In genomic region chr1:161020573-161021167, GRCh38 we compare ENCODE assay signal across 1 cellular context.
A peak's percentile ranks its signal among the peaks of the same experiment; 100 is the strongest.
TF ChIP-seq lines count a peak whose summit lies in the region.

TSS of gene F11R (minus strand) at chr1:161021152. CDS start at chr1:161021073, 79 bp downstream.

TF ChIP-seq in HepG2, 621 proteins besides CTCF, POLR2A, EP300 and RAD21 (continued from another document and continues in another):
- TF ChIP-seq ZUFSP (CRISPR knock-in tag; IDR thresholded peaks at IDR 0.05; ENCODE audit: borderline replicate concordance), result no peak
- TF ChIP-seq ZBTB49 (CRISPR knock-in tag; IDR thresholded peaks at IDR 0.05; ENCODE audit: borderline replicate concordance), result no peak
- TF ChIP-seq RFXAP (CRISPR knock-in tag; IDR thresholded peaks at IDR 0.05; ENCODE audit: borderline replicate concordance), result no peak
- peak; percentile 64; the same call in 1 of the 2 replicates for TF ChIP-seq MEIS2 (CRISPR knock-in tag; IDR thresholded peaks at IDR 0.05)
- TF ChIP-seq SP4 (CRISPR knock-in tag; IDR thresholded peaks at IDR 0.05), result peak; percentile 84
- no peak for TF ChIP-seq RFXANK (CRISPR knock-in tag; IDR thresholded peaks at IDR 0.05)
- 0 out of 2 replicates have a peak, but pooled peaks have one; percentile 50 for TF ChIP-seq ZNF589 (CRISPR knock-in tag; conservative IDR thresholded peaks at IDR 0.05)
- 0 out of 2 replicates have a peak, but pooled peaks have one; percentile 14 for TF ChIP-seq ZNF333 (CRISPR knock-in tag; IDR thresholded peaks at IDR 0.05; ENCODE audit: borderline replicate concordance)
- TF ChIP-seq SP5 (CRISPR knock-in tag; IDR thresholded peaks at IDR 0.05; ENCODE audit: borderline replicate concordance, low read depth), result peak; percentile 8; the same call in 1 of the 2 replicates
- no peak for TF ChIP-seq PCBP2 (optimal IDR thresholded peaks at IDR 0.05; ENCODE audit: low read depth, low read length, poor library complexity, severe bottlenecking)
- TF ChIP-seq HOXA9 (CRISPR knock-in tag; IDR thresholded peaks at IDR 0.05; ENCODE audit: borderline replicate concordance), result no peak
- TF ChIP-seq CREM (IDR thresholded peaks at IDR 0.05), result no peak
- TF ChIP-seq CREM (CRISPR knock-in tag; IDR thresholded peaks at IDR 0.05), result no peak
- no peak for TF ChIP-seq ZFP62 (CRISPR knock-in tag; IDR thresholded peaks at IDR 0.05)
- TF ChIP-seq TRIM24 (CRISPR knock-in tag; IDR thresholded peaks at IDR 0.05), result no peak
- 0 out of 2 replicates have a peak, but pooled peaks have one; percentile 64 for TF ChIP-seq PCBP1 (IDR thresholded peaks at IDR 0.05; ENCODE audit: borderline replicate concordance, low read depth, low read length)
- TF ChIP-seq RXRA (CRISPR knock-in tag; IDR thresholded peaks at IDR 0.05), result peak; percentile 12; the same call in 1 of the 2 replicates
- 0 out of 2 replicates have a peak, but pooled peaks have one; percentile 36 for TF ChIP-seq ISL2 (CRISPR knock-in tag; IDR thresholded peaks at IDR 0.05)
- TF ChIP-seq REL (CRISPR knock-in tag; conservative IDR thresholded peaks at IDR 0.05), result no peak
- peak; percentile 71; the same call in 1 of the 2 replicates for TF ChIP-seq ZNF776 (CRISPR knock-in tag; IDR thresholded peaks at IDR 0.05)
- TF ChIP-seq ZNF33A (CRISPR knock-in tag; IDR thresholded peaks at IDR 0.05; ENCODE audit: borderline replicate concordance), result no peak
- TF ChIP-seq EED (CRISPR knock-in tag; IDR thresholded peaks at IDR 0.05), result no peak
- TF ChIP-seq ZBTB1 (CRISPR knock-in tag; IDR thresholded peaks at IDR 0.05; ENCODE audit: borderline replicate concordance), result no peak
- TF ChIP-seq ZNF691 (CRISPR knock-in tag; IDR thresholded peaks at IDR 0.05; ENCODE audit: borderline replicate concordance, low read depth), result no peak; the same call in 1 of the 2 replicates
- no peak for TF ChIP-seq ZNF282 (IDR thresholded peaks at IDR 0.05; ENCODE audit: partially characterized antibody)
- TF ChIP-seq ZNF550 (CRISPR knock-in tag; IDR thresholded peaks at IDR 0.05; ENCODE audit: borderline replicate concordance), result no peak
- TF ChIP-seq ZNF614 (CRISPR knock-in tag; IDR thresholded peaks at IDR 0.05; ENCODE audit: borderline replicate concordance), result no peak
- TF ChIP-seq RARG (CRISPR knock-in tag; IDR thresholded peaks at IDR 0.05; ENCODE audit: low read depth), result no peak
- TF ChIP-seq ARHGAP35 (CRISPR knock-in tag; IDR thresholded peaks at IDR 0.05; ENCODE audit: borderline replicate concordance), result no peak
- no peak for TF ChIP-seq ZNF564 (CRISPR knock-in tag; IDR thresholded peaks at IDR 0.05)
- TF ChIP-seq ZBTB33 (CRISPR knock-in tag; IDR thresholded peaks at IDR 0.05), result no peak
- no peak for TF ChIP-seq DDIT3 (CRISPR knock-in tag; IDR thresholded peaks at IDR 0.05)
- no peak for TF ChIP-seq SMARCC2 (IDR thresholded peaks at IDR 0.05)
- TF ChIP-seq ADNP (CRISPR knock-in tag; IDR thresholded peaks at IDR 0.05), result no peak
- no peak for TF ChIP-seq TERF1 (CRISPR knock-in tag; IDR thresholded peaks at IDR 0.05)
- TF ChIP-seq TOE1 (CRISPR knock-in tag; IDR thresholded peaks at IDR 0.05), result no peak
- TF ChIP-seq NFATC3 (CRISPR knock-in tag; IDR thresholded peaks at IDR 0.05), result no peak
- no peak for TF ChIP-seq HDAC6 (IDR thresholded peaks at IDR 0.05; ENCODE audit: low read depth, low read length)
- 0 out of 2 replicates have a peak, but pooled peaks have one; percentile 47 for TF ChIP-seq ZNF740 (CRISPR knock-in tag; IDR thresholded peaks at IDR 0.05)
- no peak for TF ChIP-seq ZNF275 (CRISPR knock-in tag; IDR thresholded peaks at IDR 0.05; ENCODE audit: borderline replicate concordance)
- TF ChIP-seq NFIC (IDR thresholded peaks at IDR 0.05; ENCODE audit: low read length), result no peak
- TF ChIP-seq TBX3 (IDR thresholded peaks at IDR 0.05; ENCODE audit: borderline replicate concordance), result no peak
- TF ChIP-seq ZNF33B (CRISPR knock-in tag; IDR thresholded peaks at IDR 0.05), result peak; percentile 15; the same call in 1 of the 2 replicates
- peak; percentile 71 to 77 for TF ChIP-seq HMGXB4 (CRISPR knock-in tag; IDR thresholded peaks at IDR 0.05; ENCODE audit: borderline replicate concordance in 1 of 2, low read depth in 1 of 2)
- no peak for TF ChIP-seq ZNF383 (CRISPR knock-in tag; IDR thresholded peaks at IDR 0.05; ENCODE audit: borderline replicate concordance)
- no peak for TF ChIP-seq PRDM15 (CRISPR knock-in tag; IDR thresholded peaks at IDR 0.05)
- no peak for TF ChIP-seq SOX5 (CRISPR knock-in tag; IDR thresholded peaks at IDR 0.05; ENCODE audit: borderline replicate concordance)
- TF ChIP-seq MATR3 (CRISPR knock-in tag; IDR thresholded peaks at IDR 0.05), result no peak
- no peak for TF ChIP-seq STAG1 (CRISPR knock-in tag; IDR thresholded peaks at IDR 0.05)
- no peak for TF ChIP-seq HDAC1 (CRISPR knock-in tag; IDR thresholded peaks at IDR 0.05)
- TF ChIP-seq PHF20 (CRISPR knock-in tag; IDR thresholded peaks at IDR 0.05), result peak; percentile 59; the same call in 1 of the 2 replicates
- TF ChIP-seq ISX (CRISPR knock-in tag; conservative IDR thresholded peaks at IDR 0.05), result no peak
- TF ChIP-seq THAP7 (CRISPR knock-in tag; IDR thresholded peaks at IDR 0.05), result no peak
- TF ChIP-seq ZNF652 (CRISPR knock-in tag; IDR thresholded peaks at IDR 0.05; ENCODE audit: borderline replicate concordance, low read depth), result no peak
- TF ChIP-seq ZBTB8A (CRISPR knock-in tag; IDR thresholded peaks at IDR 0.05; ENCODE audit: borderline replicate concordance, low read depth), result no peak
- no peak for TF ChIP-seq TBP (CRISPR knock-in tag; IDR thresholded peaks at IDR 0.05)
